ENCODE assay signal across 7 cellular contexts in the genomic region with DNA sequence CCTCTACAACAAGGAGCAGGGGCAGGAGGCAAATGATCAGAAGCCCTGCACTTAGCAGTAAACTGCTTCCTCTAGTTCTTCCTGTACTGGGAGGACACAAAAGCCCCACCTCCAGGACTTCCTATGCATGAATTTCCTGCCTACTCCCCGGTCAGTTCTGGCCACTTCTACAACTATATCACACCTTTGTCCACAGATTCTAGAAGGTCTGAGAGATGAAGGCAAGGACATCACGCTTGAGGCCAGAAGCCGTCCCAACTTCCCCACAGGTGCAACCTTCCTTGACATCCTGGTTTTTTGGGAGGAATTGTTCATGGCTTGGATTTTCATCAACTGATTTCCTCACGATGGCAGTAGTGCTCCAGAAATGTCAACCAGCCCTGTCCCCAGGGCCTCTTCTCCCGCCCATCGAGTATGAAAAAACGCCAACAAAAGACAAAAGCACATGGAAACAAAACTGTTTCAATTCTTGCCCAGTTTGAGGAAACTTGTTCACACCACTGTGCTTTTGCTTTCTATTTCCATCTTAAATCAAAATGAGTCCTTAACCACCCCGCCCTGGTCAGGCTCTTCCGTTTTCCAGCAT.
DNase-seq lines count a peak whose midpoint lies in the region; ATAC-seq, FAIRE-seq and TF ChIP-seq lines count a peak whose summit lies in the region.

No MANE protein-coding gene starts in this region.

- intact Hi-C loops in natural killer cell (cut with micrococcal nuclease): no loop called here
- intact Hi-C loops in transverse colon (cut with DNase I; ENCODE audit: low total_unique reads): no loop called here

- peak overlapping the region; percentile 88 for H3K4me3 Mint-ChIP-seq in natural killer cell

- no peak for TF ChIP-seq POLR2A in transverse colon (IDR thresholded peaks at IDR 0.05)

- H3K9me3 Mint-ChIP-seq in natural killer cell: no peaks in the 10 kb centered on the region

- no peaks in the 10 kb centered on the region for H3K9me3 ChIP-seq in transverse colon

- peaks cover 20 to 41% of the 10 kb centered on the region in 2 donors for H3K4me1 Mint-ChIP-seq in natural killer cell

- peak; percentile 49 for DNase-seq in natural killer cell
- peak; percentile 87 for DNase-seq in transverse colon
- no peak for DNase-seq in HTR-8/SVneo (ENCODE audit: insufficient read length, low spot score)

- ATAC-seq in GM18870 (IDR thresholded peaks at IDR 0.05; ENCODE audit: unreplicated experiment) (peak; percentile 64), HG03196 (IDR thresholded peaks at IDR 0.05; ENCODE audit: unreplicated experiment) (peak; percentile 61), natural killer cell (peak; percentile 47 to 69 (median 57))
- peak; percentile 25 to 37 for ATAC-seq in activated CD4-positive, CD25-positive, alpha-beta regulatory T cell treated with anti-CD3 and anti-CD28 coated beads, Interleukin-2, amount 50 U/mL, for 24 hours

- H3K27ac ChIP-seq in cingulate gyrus (ENCODE audit: low read depth, low read length): peak overlapping the region; percentile 69
- H3K27ac ChIP-seq in transverse colon: peak overlapping the region in 1 of 4 donors; percentile 60

- TF ChIP-seq CTCF in natural killer cell (IDR thresholded peaks at IDR 0.05) (peak; percentile 73), transverse colon (IDR thresholded peaks at IDR 0.05) (peak in 2 of 5 experiments; percentile 27 to 40)

- WGBS in transverse colon (ENCODE audit: low coverage in 1 of 2), 2 donors: 28 to 33% methylated on average over 1 to 9 of the region's 9 CpGs

- no peaks in the 10 kb centered on the region for H3K27me3 ChIP-seq in transverse colon

- peaks cover 0 to 2% (median 0%) of the 10 kb centered on the region in 4 donors for H3K4me1 ChIP-seq in transverse colon

- peak overlapping the region; percentile 85 to 88 for H3K27ac Mint-ChIP-seq in natural killer cell

- H3K36me3 Mint-ChIP-seq in natural killer cell: no peaks in the 10 kb centered on the region

- no peaks in the 10 kb centered on the region for H3K27me3 Mint-ChIP-seq in natural killer cell (ENCODE audit: low read depth in 2 of 2)

- H3K4me3 ChIP-seq in transverse colon: peak overlapping the region in 2 of 4 donors; percentile 7 to 22

- H3K36me3 ChIP-seq in transverse colon: no peaks in the 10 kb centered on the region

- no peak for TF ChIP-seq EP300 in transverse colon (IDR thresholded peaks at IDR 0.05; ENCODE audit: low read depth)

- in situ Hi-C loops in transverse colon (cut with MboI; ENCODE audit: low pct_ligation_motif_present in 1 of 4, low pct_unique_long_range_greater_than_20kb in 1 of 4, low sequenced_read_pairs in 3 of 4): no loop called here

- no peak for FAIRE-seq in HTR-8/SVneo (lab: Jason Lieb, UNC)
